In genomic region chr1:89350298-89350697, GRCh38 we compare ENCODE assay signal across 17 cellular contexts. TPM values are rescaled to one million over a fixed set of nuclear protein-coding genes. Genes with fewer than 3 reads are reported as not detected.
DNase-seq lines count a peak whose midpoint lies in the region; ATAC-seq lines count a peak whose summit lies in the region.
"Had no signal": no experiment of that assay in that cellular context is flagged by ENCODE, and none has a peak within 500 bp of the region (broad histone marks: within the 10 kb centered on the region; RNA-seq: fewer than 3 reads in every experiment).

No MANE protein-coding gene starts in this region.

- peak; percentile 40 to 65 for ATAC-seq in activated T-cell treated with anti-CD3 and anti-CD28 coated beads, Interleukin-2, amount 50 U/mL, for 4 hours
- ATAC-seq in GM19395 (IDR thresholded peaks at IDR 0.05; ENCODE audit: unreplicated experiment) (peak; percentile 57), HG02870 (IDR thresholded peaks at IDR 0.05; ENCODE audit: unreplicated experiment) (peak; percentile 54)
- ATAC-seq in stimulated activated effector memory CD8-positive, alpha-beta T cell treated with anti-CD3 and anti-CD28 coated beads, Interleukin-12 subunit alpha, Interleukin-12 subunit beta, amount 100 ng/mL, for 72 hours: no peak
- ATAC-seq: T-cell had no signal

- DNase-seq in activated T-cell treated with anti-CD3 and anti-CD28 coated beads, Interleukin-2, amount 50 U/mL, for 4 hours: no peak
- no peak for DNase-seq in activated T-cell treated with anti-CD3 and anti-CD28 coated beads, Interleukin-2, amount 50 U/mL, for 48 hours
- DNase-seq in stimulated activated effector memory CD8-positive, alpha-beta T cell treated with anti-CD3 and anti-CD28 coated beads, Interleukin-12 subunit alpha, Interleukin-12 subunit beta, amount 100 ng/mL, for 72 hours (ENCODE audit: low spot score in 2 of 2): no peak
- no peak for DNase-seq in Ammon's horn (ENCODE audit: low spot score)
- DNase-seq in hippocampal formation (lab: John Stamatoyannopoulos, UW): no peak
- DNase-seq: Karpas-422, NCI-H1417 treated with DMSO at 0.1 percent for 48 hours, NCI-H187, NCI-H524 treated with DMSO at 0.1 percent for 48 hours, Peyer's patch, SJCRH30, T-cell had no signal

- H3K4me1 Mint-ChIP-seq in activated T-cell treated with anti-CD3 and anti-CD28 coated beads, Interleukin-2, amount 50 U/mL, for 4 hours (ENCODE audit: low read depth): peaks cover 18% of the 10 kb centered on the region
- H3K4me1 Mint-ChIP-seq in stimulated activated effector memory CD8-positive, alpha-beta T cell treated with anti-CD3 and anti-CD28 coated beads, Interleukin-12 subunit alpha, Interleukin-12 subunit beta, amount 100 ng/mL, for 72 hours: peaks cover 19% of the 10 kb centered on the region

- no peaks in the 10 kb centered on the region for H3K27me3 Mint-ChIP-seq in activated T-cell treated with anti-CD3 and anti-CD28 coated beads, Interleukin-2, amount 50 U/mL, for 4 hours (ENCODE audit: low read depth)
- H3K27me3 Mint-ChIP-seq: B cell, T-cell had no signal

- peak overlapping the region; percentile 21 for H3K27ac Mint-ChIP-seq in stimulated activated effector memory CD8-positive, alpha-beta T cell treated with anti-CD3 and anti-CD28 coated beads, Interleukin-12 subunit alpha, Interleukin-12 subunit beta, amount 100 ng/mL, for 72 hours
- H3K27ac Mint-ChIP-seq: B cell, T-cell had no signal

- H3K9me3 Mint-ChIP-seq in activated T-cell treated with anti-CD3 and anti-CD28 coated beads, Interleukin-2, amount 50 U/mL, for 4 hours: no peaks in the 10 kb centered on the region
- H3K9me3 Mint-ChIP-seq in stimulated activated effector memory CD8-positive, alpha-beta T cell treated with anti-CD3 and anti-CD28 coated beads, Interleukin-12 subunit alpha, Interleukin-12 subunit beta, amount 100 ng/mL, for 72 hours: no peaks in the 10 kb centered on the region
- H3K9me3 Mint-ChIP-seq: T-cell had no signal

- no peaks in the 10 kb centered on the region for H3K36me3 Mint-ChIP-seq in activated T-cell treated with anti-CD3 and anti-CD28 coated beads, Interleukin-2, amount 50 U/mL, for 4 hours (ENCODE audit: insufficient read depth)
- no peaks in the 10 kb centered on the region for H3K36me3 Mint-ChIP-seq in stimulated activated effector memory CD8-positive, alpha-beta T cell treated with anti-CD3 and anti-CD28 coated beads, Interleukin-12 subunit alpha, Interleukin-12 subunit beta, amount 100 ng/mL, for 72 hours
- H3K36me3 Mint-ChIP-seq: CD14-positive monocyte, T-cell had no signal

- no peak overlapping the region for H3K4me3 Mint-ChIP-seq in activated T-cell treated with anti-CD3 and anti-CD28 coated beads, Interleukin-2, amount 50 U/mL, for 4 hours
- no peak overlapping the region for H3K4me3 Mint-ChIP-seq in stimulated activated effector memory CD8-positive, alpha-beta T cell treated with anti-CD3 and anti-CD28 coated beads, Interleukin-12 subunit alpha, Interleukin-12 subunit beta, amount 100 ng/mL, for 72 hours
- H3K4me3 Mint-ChIP-seq: B cell, CD14-positive monocyte, T-cell had no signal

RNA-seq across cellular contexts. Expression of gene GBP6, which starts 13.6 kb away (rescaled TPM):
- under 1 TPM; 0.53 to 0.76 (median 0.55) TPM for total RNA-seq in activated T-cell treated with anti-CD3 and anti-CD28 coated beads, Interleukin-2, amount 50 U/mL, for 4 hours
- total RNA-seq: OCI-LY7, Peyer's patch, SJCRH30 had no signal
